1 cellular context compared by ENCODE assay signal in the genomic region with DNA sequence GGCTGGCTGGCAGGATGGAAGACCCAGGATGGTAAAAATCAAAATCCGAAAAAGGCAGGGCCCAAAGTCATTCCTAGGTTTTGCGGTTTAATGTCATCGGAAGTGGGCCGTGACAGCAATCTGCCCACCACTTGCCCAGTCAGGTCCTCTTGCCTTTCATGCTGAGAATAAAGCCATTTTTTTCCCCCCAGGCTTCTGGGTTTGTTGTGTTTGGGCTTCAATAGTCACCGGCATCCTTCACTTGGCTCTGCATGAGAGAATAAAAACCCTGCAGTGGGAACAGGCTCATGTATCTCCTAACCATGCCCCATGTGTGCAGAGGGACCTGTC.
TF ChIP-seq lines count a peak whose summit lies in the region.

No MANE protein-coding gene starts in this region.

TF ChIP-seq in HepG2, 621 proteins besides CTCF, POLR2A, EP300 and RAD21 (continued from another document):
- TF ChIP-seq CHD4 (IDR thresholded peaks at IDR 0.05; ENCODE audit: borderline replicate concordance, low read length): no peak
- 0 out of 2 replicates have a peak, but pooled peaks have one; percentile 5 for TF ChIP-seq HOXA5 (CRISPR knock-in tag; IDR thresholded peaks at IDR 0.05)
- no peak for TF ChIP-seq ZNF562 (CRISPR knock-in tag; IDR thresholded peaks at IDR 0.05; ENCODE audit: borderline replicate concordance)
- no peak for TF ChIP-seq STAG1 (CRISPR knock-in tag; IDR thresholded peaks at IDR 0.05)
- no peak for TF ChIP-seq HMG20A (CRISPR knock-in tag; IDR thresholded peaks at IDR 0.05; ENCODE audit: borderline replicate concordance)
- TF ChIP-seq IKZF4 (CRISPR knock-in tag; IDR thresholded peaks at IDR 0.05; ENCODE audit: borderline replicate concordance, low read depth, not compliant biosample characterization): no peak
- TF ChIP-seq, protein P1, sequence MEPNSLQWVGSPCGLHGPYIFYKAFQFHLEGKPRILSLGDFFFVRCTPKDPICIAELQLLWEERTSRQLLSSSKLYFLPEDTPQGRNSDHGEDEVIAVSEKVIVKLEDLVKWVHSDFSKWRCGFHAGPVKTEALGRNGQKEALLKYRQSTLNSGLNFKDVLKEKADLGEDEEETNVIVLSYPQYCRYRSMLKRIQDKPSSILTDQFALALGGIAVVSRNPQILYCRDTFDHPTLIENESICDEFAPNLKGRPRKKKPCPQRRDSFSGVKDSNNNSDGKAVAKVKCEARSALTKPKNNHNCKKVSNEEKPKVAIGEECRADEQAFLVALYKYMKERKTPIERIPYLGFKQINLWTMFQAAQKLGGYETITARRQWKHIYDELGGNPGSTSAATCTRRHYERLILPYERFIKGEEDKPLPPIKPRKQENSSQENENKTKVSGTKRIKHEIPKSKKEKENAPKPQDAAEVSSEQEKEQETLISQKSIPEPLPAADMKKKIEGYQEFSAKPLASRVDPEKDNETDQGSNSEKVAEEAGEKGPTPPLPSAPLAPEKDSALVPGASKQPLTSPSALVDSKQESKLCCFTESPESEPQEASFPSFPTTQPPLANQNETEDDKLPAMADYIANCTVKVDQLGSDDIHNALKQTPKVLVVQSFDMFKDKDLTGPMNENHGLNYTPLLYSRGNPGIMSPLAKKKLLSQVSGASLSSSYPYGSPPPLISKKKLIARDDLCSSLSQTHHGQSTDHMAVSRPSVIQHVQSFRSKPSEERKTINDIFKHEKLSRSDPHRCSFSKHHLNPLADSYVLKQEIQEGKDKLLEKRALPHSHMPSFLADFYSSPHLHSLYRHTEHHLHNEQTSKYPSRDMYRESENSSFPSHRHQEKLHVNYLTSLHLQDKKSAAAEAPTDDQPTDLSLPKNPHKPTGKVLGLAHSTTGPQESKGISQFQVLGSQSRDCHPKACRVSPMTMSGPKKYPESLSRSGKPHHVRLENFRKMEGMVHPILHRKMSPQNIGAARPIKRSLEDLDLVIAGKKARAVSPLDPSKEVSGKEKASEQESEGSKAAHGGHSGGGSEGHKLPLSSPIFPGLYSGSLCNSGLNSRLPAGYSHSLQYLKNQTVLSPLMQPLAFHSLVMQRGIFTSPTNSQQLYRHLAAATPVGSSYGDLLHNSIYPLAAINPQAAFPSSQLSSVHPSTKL (CRISPR knock-in tag; IDR thresholded peaks at IDR 0.05): no peak
- TF ChIP-seq HNF4A (CRISPR knock-in tag; IDR thresholded peaks at IDR 0.05): no peak
- TF ChIP-seq, protein P2, sequence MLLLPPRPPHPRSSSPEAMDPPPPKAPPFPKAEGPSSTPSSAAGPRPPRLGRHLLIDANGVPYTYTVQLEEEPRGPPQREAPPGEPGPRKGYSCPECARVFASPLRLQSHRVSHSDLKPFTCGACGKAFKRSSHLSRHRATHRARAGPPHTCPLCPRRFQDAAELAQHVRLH (CRISPR knock-in tag; IDR thresholded peaks at IDR 0.05; ENCODE audit: borderline replicate concordance, low read depth): no peak
- TF ChIP-seq RFX5 (IDR thresholded peaks at IDR 0.05; ENCODE audit: low read depth, low read length): no peak
- TF ChIP-seq MEIS2 (CRISPR knock-in tag; IDR thresholded peaks at IDR 0.05): no peak
- TF ChIP-seq ZNF350 (CRISPR knock-in tag; IDR thresholded peaks at IDR 0.05; ENCODE audit: borderline replicate concordance, low read depth): 0 out of 2 replicates have a peak, but pooled peaks have one; percentile 10
- TF ChIP-seq, protein P3, sequence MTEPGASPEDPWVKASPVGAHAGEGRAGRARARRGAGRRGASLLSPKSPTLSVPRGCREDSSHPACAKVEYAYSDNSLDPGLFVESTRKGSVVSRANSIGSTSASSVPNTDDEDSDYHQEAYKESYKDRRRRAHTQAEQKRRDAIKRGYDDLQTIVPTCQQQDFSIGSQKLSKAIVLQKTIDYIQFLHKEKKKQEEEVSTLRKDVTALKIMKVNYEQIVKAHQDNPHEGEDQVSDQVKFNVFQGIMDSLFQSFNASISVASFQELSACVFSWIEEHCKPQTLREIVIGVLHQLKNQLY (CRISPR knock-in tag; IDR thresholded peaks at IDR 0.05): no peak
- no peak for TF ChIP-seq THYN1 (CRISPR knock-in tag; IDR thresholded peaks at IDR 0.05; ENCODE audit: borderline replicate concordance, low read depth)
- TF ChIP-seq FOXA1 (IDR thresholded peaks at IDR 0.05): no peak
- TF ChIP-seq FOXA1 (CRISPR knock-in tag; IDR thresholded peaks at IDR 0.05): no peak
- no peak for TF ChIP-seq ZNF337 (CRISPR knock-in tag; IDR thresholded peaks at IDR 0.05; ENCODE audit: borderline replicate concordance, low read depth)
- no peak for TF ChIP-seq PCBP1 (IDR thresholded peaks at IDR 0.05; ENCODE audit: borderline replicate concordance, low read depth, low read length)
- TF ChIP-seq EED (CRISPR knock-in tag; IDR thresholded peaks at IDR 0.05): no peak
- TF ChIP-seq, protein P4, sequence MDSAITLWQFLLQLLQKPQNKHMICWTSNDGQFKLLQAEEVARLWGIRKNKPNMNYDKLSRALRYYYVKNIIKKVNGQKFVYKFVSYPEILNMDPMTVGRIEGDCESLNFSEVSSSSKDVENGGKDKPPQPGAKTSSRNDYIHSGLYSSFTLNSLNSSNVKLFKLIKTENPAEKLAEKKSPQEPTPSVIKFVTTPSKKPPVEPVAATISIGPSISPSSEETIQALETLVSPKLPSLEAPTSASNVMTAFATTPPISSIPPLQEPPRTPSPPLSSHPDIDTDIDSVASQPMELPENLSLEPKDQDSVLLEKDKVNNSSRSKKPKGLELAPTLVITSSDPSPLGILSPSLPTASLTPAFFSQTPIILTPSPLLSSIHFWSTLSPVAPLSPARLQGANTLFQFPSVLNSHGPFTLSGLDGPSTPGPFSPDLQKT (CRISPR knock-in tag; IDR thresholded peaks at IDR 0.05; ENCODE audit: borderline replicate concordance): no peak
- TF ChIP-seq AKAP8 (CRISPR knock-in tag; IDR thresholded peaks at IDR 0.05): no peak
- no peak for TF ChIP-seq ZNF850 (CRISPR knock-in tag; conservative IDR thresholded peaks at IDR 0.05)
- TF ChIP-seq HDAC2 (CRISPR knock-in tag; IDR thresholded peaks at IDR 0.05): no peak
- no peak for TF ChIP-seq TOE1 (CRISPR knock-in tag; IDR thresholded peaks at IDR 0.05)
- no peak for TF ChIP-seq ZKSCAN5 (CRISPR knock-in tag; IDR thresholded peaks at IDR 0.05)
- 0 out of 2 replicates have a peak, but pooled peaks have one; percentile 2 for TF ChIP-seq TOPORS (CRISPR knock-in tag; IDR thresholded peaks at IDR 0.05)
- TF ChIP-seq, protein P5, sequence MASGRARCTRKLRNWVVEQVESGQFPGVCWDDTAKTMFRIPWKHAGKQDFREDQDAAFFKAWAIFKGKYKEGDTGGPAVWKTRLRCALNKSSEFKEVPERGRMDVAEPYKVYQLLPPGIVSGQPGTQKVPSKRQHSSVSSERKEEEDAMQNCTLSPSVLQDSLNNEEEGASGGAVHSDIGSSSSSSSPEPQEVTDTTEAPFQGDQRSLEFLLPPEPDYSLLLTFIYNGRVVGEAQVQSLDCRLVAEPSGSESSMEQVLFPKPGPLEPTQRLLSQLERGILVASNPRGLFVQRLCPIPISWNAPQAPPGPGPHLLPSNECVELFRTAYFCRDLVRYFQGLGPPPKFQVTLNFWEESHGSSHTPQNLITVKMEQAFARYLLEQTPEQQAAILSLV (CRISPR knock-in tag; IDR thresholded peaks at IDR 0.05; ENCODE audit: borderline replicate concordance): no peak
- 0 out of 2 replicates have a peak, but pooled peaks have one; percentile 28 for TF ChIP-seq ZNF501 (CRISPR knock-in tag; IDR thresholded peaks at IDR 0.05)
- TF ChIP-seq, protein P6, sequence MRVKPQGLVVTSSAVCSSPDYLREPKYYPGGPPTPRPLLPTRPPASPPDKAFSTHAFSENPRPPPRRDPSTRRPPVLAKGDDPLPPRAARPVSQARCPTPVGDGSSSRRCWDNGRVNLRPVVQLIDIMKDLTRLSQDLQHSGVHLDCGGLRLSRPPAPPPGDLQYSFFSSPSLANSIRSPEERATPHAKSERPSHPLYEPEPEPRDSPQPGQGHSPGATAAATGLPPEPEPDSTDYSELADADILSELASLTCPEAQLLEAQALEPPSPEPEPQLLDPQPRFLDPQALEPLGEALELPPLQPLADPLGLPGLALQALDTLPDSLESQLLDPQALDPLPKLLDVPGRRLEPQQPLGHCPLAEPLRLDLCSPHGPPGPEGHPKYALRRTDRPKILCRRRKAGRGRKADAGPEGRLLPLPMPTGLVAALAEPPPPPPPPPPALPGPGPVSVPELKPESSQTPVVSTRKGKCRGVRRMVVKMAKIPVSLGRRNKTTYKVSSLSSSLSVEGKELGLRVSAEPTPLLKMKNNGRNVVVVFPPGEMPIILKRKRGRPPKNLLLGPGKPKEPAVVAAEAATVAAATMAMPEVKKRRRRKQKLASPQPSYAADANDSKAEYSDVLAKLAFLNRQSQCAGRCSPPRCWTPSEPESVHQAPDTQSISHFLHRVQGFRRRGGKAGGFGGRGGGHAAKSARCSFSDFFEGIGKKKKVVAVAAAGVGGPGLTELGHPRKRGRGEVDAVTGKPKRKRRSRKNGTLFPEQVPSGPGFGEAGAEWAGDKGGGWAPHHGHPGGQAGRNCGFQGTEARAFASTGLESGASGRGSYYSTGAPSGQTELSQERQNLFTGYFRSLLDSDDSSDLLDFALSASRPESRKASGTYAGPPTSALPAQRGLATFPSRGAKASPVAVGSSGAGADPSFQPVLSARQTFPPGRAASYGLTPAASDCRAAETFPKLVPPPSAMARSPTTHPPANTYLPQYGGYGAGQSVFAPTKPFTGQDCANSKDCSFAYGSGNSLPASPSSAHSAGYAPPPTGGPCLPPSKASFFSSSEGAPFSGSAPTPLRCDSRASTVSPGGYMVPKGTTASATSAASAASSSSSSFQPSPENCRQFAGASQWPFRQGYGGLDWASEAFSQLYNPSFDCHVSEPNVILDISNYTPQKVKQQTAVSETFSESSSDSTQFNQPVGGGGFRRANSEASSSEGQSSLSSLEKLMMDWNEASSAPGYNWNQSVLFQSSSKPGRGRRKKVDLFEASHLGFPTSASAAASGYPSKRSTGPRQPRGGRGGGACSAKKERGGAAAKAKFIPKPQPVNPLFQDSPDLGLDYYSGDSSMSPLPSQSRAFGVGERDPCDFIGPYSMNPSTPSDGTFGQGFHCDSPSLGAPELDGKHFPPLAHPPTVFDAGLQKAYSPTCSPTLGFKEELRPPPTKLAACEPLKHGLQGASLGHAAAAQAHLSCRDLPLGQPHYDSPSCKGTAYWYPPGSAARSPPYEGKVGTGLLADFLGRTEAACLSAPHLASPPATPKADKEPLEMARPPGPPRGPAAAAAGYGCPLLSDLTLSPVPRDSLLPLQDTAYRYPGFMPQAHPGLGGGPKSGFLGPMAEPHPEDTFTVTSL (CRISPR knock-in tag; IDR thresholded peaks at IDR 0.05; ENCODE audit: borderline replicate concordance): 0 out of 2 replicates have a peak, but pooled peaks have one; percentile 1
